10 cellular contexts compared by ENCODE assay signal in the genomic region with DNA sequence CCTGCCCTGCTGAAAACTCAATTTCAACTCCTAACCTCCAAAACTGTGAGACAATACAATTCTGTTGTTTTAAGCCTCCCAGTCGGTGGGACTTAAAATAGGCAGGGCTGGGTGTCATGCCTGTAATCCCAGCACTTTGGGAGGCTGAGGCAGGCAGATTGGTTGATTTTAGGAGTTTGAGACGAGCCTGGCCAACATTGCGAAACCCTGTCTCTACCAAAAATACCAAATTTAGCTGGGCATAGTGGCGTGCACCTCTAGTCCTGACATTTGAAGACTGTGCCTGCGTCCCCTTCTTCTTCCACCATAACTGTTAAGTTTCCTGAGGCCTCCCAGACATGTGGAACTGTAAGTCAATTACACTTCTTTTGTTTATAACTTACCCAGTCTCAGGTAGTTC. TPM values are rescaled to one million over a fixed set of nuclear protein-coding genes. Genes with fewer than 3 reads are reported as not detected.
"Had no signal": no experiment of that assay in that cellular context is flagged by ENCODE, and none has a peak within 500 bp of the region (broad histone marks: within the 10 kb centered on the region; RNA-seq: fewer than 3 reads in every experiment).

No MANE protein-coding gene starts in this region.

- ATAC-seq: HCT116 had no signal

- H3K4me2 ChIP-seq: KMS-11 had no signal

- H2AFZ ChIP-seq: GM23248 had no signal

- FAIRE-seq: HTR-8/SVneo had no signal

- H3K4me3 ChIP-seq: GM23248, HAP-1 had no signal

- H3K27ac Mint-ChIP-seq: HFFc6 had no signal

- H3K4me1 ChIP-seq: HAP-1 had no signal

- H3K9me3 ChIP-seq: HAP-1 had no signal

- H3K4me3 Mint-ChIP-seq: HFFc6 had no signal

- H3K27ac ChIP-seq: GM23248, KMS-11 had no signal

- H3K36me3 ChIP-seq: HAP-1 had no signal

- H3K9ac ChIP-seq: GM23248, KMS-11 had no signal

- DNase-seq: GM23248, GOT3, H7, HFFc6, KBM-7 had no signal

RNA-seq across cellular contexts. Expression of gene ATF7IP2, which starts 36.0 kb away (rescaled TPM):
- total RNA-seq: H4 had no signal
